Comparison of ENCODE assay signal across 27 cellular contexts in the genomic region with DNA sequence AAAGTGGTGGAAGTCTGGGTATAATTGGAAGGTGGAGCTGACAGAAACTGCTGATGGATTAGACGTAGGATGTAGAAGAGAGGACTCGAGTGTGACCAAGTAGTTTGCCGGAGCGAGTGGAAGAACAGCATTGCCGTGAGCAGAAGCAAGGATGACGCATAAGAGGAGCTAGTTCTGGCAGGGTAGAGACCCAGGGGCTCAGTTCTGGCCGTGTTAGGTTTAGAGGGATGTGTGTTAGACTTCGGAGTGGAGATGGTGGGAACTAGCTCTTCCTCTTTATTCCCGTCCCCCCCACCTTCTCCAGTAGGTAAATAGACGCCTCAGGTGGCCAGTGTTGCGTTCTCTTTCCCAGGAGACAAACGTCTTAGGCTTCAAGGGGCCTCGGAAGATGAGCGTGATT.
"Had no signal": no experiment of that assay in that cellular context is flagged by ENCODE, and none has a peak within 500 bp of the region (broad histone marks: within the 10 kb centered on the region; RNA-seq: fewer than 3 reads in every experiment).

No MANE protein-coding gene starts in this region.

- H3K36me3 Mint-ChIP-seq: immature natural killer cell had no signal

- H3K27ac Mint-ChIP-seq: activated CD4-positive, alpha-beta memory T cell treated with anti-CD3 and anti-CD28 coated beads, Interleukin-2, amount 10 ng/mL, durations not matched to agents 7 days and 5 days; activated naive CD4-positive, alpha-beta T cell treated with anti-CD3 and anti-CD28 coated beads for 36 hours; immature natural killer cell; nephron had no signal

- H3K9me3 ChIP-seq: lower lobe of right lung, mucosa of descending colon, neutrophil, pancreas, prostate gland, testis, vagina had no signal

- ATAC-seq: activated CD4-positive, CD25-positive, alpha-beta regulatory T cell treated with anti-CD3 and anti-CD28 coated beads, Interleukin-2, amount 50 U/mL, for 24 hours; esophagus mucosa; lower lobe of right lung; mucosa of descending colon; pancreas had no signal

- DNase-seq: activated CD4-positive, alpha-beta T cell treated with anti-CD3 and anti-CD28 coated beads for 48 hours; activated naive CD4-positive, alpha-beta T cell treated with anti-CD3 and anti-CD28 coated beads for 36 hours; activated T-cell treated with anti-CD3 and anti-CD28 coated beads, Interleukin-2, amount 50 U/mL, for 48 hours; amniotic stem cell; brain microvascular endothelial cell; caudate nucleus; foreskin fibroblast; hypothalamus; immature natural killer cell; kidney; lower lobe of right lung; mesendoderm; mucosa of descending colon; retina; stimulated activated naive CD4-positive, alpha-beta T cell treated with Interleukin-2 at 50 U/mL for 16 hours; T-helper 9 cell; testis; trophoblast cell; WERI-Rb-1 had no signal

- H3K9me3 Mint-ChIP-seq: activated CD4-positive, alpha-beta memory T cell treated with anti-CD3 and anti-CD28 coated beads, Interleukin-2, amount 10 ng/mL, durations not matched to agents 7 days and 5 days; activated naive CD4-positive, alpha-beta T cell treated with anti-CD3 and anti-CD28 coated beads for 36 hours; immature natural killer cell; nephron had no signal

- H3K4me1 Mint-ChIP-seq: activated CD4-positive, alpha-beta memory T cell treated with anti-CD3 and anti-CD28 coated beads, Interleukin-2, amount 10 ng/mL, durations not matched to agents 7 days and 5 days; immature natural killer cell had no signal

- H3K4me3 Mint-ChIP-seq: activated CD4-positive, alpha-beta memory T cell treated with anti-CD3 and anti-CD28 coated beads, Interleukin-2, amount 10 ng/mL, durations not matched to agents 7 days and 5 days; activated naive CD4-positive, alpha-beta T cell treated with anti-CD3 and anti-CD28 coated beads for 36 hours; immature natural killer cell; nephron had no signal

- H3K27me3 Mint-ChIP-seq: activated CD4-positive, alpha-beta memory T cell treated with anti-CD3 and anti-CD28 coated beads, Interleukin-2, amount 10 ng/mL, durations not matched to agents 7 days and 5 days had no signal
